Comparison of ENCODE assay signal across 1 cellular context in the genomic region with DNA sequence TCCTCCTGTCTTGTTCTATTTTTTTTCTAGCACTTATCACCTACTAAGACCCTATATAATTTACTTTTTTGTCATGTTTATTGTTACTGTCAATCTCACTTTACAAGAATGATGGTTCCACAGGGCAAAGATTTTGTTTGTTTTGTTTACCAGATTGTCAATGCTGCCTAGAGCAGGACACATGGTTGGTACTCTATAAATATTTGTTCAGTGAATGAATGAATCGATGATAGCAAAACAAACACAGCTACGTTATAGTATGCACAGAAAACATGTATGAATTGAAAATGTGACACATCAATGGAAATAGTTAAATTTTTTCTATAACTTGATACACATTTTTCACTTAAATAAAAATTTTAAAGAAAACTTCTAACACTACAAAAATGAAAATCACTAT.
TF ChIP-seq lines count a peak whose summit lies in the region.

No MANE protein-coding gene starts in this region.

TF ChIP-seq in HepG2, 621 proteins besides CTCF, POLR2A, EP300 and RAD21 (continued from another document and continues in another):
- TF ChIP-seq, protein P1, sequence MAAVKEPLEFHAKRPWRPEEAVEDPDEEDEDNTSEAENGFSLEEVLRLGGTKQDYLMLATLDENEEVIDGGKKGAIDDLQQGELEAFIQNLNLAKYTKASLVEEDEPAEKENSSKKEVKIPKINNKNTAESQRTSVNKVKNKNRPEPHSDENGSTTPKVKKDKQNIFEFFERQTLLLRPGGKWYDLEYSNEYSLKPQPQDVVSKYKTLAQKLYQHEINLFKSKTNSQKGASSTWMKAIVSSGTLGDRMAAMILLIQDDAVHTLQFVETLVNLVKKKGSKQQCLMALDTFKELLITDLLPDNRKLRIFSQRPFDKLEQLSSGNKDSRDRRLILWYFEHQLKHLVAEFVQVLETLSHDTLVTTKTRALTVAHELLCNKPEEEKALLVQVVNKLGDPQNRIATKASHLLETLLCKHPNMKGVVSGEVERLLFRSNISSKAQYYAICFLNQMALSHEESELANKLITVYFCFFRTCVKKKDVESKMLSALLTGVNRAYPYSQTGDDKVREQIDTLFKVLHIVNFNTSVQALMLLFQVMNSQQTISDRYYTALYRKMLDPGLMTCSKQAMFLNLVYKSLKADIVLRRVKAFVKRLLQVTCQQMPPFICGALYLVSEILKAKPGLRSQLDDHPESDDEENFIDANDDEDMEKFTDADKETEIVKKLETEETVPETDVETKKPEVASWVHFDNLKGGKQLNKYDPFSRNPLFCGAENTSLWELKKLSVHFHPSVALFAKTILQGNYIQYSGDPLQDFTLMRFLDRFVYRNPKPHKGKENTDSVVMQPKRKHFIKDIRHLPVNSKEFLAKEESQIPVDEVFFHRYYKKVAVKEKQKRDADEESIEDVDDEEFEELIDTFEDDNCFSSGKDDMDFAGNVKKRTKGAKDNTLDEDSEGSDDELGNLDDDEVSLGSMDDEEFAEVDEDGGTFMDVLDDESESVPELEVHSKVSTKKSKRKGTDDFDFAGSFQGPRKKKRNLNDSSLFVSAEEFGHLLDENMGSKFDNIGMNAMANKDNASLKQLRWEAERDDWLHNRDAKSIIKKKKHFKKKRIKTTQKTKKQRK (IDR thresholded peaks at IDR 0.05; ENCODE audit: low read length): no peak
- peak; percentile 69 for TF ChIP-seq RARA (CRISPR knock-in tag; IDR thresholded peaks at IDR 0.05)
- TF ChIP-seq ZNF83 (CRISPR knock-in tag; IDR thresholded peaks at IDR 0.05; ENCODE audit: borderline replicate concordance): no peak
- TF ChIP-seq, protein P2, sequence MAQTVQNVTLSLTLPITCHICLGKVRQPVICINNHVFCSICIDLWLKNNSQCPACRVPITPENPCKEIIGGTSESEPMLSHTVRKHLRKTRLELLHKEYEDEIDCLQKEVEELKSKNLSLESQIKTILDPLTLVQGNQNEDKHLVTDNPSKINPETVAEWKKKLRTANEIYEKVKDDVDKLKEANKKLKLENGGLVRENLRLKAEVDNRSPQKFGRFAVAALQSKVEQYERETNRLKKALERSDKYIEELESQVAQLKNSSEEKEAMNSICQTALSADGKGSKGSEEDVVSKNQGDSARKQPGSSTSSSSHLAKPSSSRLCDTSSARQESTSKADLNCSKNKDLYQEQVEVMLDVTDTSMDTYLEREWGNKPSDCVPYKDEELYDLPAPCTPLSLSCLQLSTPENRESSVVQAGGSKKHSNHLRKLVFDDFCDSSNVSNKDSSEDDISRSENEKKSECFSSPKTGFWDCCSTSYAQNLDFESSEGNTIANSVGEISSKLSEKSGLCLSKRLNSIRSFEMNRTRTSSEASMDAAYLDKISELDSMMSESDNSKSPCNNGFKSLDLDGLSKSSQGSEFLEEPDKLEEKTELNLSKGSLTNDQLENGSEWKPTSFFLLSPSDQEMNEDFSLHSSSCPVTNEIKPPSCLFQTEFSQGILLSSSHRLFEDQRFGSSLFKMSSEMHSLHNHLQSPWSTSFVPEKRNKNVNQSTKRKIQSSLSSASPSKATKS (CRISPR knock-in tag; IDR thresholded peaks at IDR 0.05): no peak
- 0 out of 2 replicates have a peak, but pooled peaks have one; percentile 47 for TF ChIP-seq ONECUT2 (CRISPR knock-in tag; IDR thresholded peaks at IDR 0.05)
- peak; percentile 4; the same call in 1 of the 2 replicates for TF ChIP-seq STAG1 (CRISPR knock-in tag; IDR thresholded peaks at IDR 0.05)
- TF ChIP-seq ZNF207 (IDR thresholded peaks at IDR 0.05; ENCODE audit: borderline replicate concordance): no peak
- TF ChIP-seq HNRNPH1 (optimal IDR thresholded peaks at IDR 0.05; ENCODE audit: low read depth, low read length): no peak
- TF ChIP-seq HNRNPLL (IDR thresholded peaks at IDR 0.05; ENCODE audit: low read depth, low read length, poor library complexity, severe bottlenecking): no peak
- TF ChIP-seq ZSCAN30 (CRISPR knock-in tag; IDR thresholded peaks at IDR 0.05): no peak
- TF ChIP-seq FUBP1 (CRISPR knock-in tag; IDR thresholded peaks at IDR 0.05; ENCODE audit: borderline replicate concordance): no peak
- no peak for TF ChIP-seq ZNF367 (CRISPR knock-in tag; IDR thresholded peaks at IDR 0.05; ENCODE audit: borderline replicate concordance)
- TF ChIP-seq HMG20A (CRISPR knock-in tag; IDR thresholded peaks at IDR 0.05; ENCODE audit: borderline replicate concordance): peak; percentile 90; the same call in 1 of the 2 replicates
- no peak for TF ChIP-seq YY1 (IDR thresholded peaks at IDR 0.05; ENCODE audit: insufficient read depth, insufficient replicate concordance, low read depth, low read length)
- no peak for TF ChIP-seq BHLHE40 (IDR thresholded peaks at IDR 0.05; ENCODE audit: low read length)
- TF ChIP-seq GATA4 (IDR thresholded peaks at IDR 0.05; ENCODE audit: borderline replicate concordance, low read depth): peak; percentile 25; the same call in 1 of the 2 replicates
- TF ChIP-seq AKAP8 (CRISPR knock-in tag; IDR thresholded peaks at IDR 0.05): no peak
- no peak for TF ChIP-seq SNAPC5 (CRISPR knock-in tag; IDR thresholded peaks at IDR 0.05; ENCODE audit: borderline replicate concordance)
- TF ChIP-seq DPF2 (CRISPR knock-in tag; IDR thresholded peaks at IDR 0.05; ENCODE audit: borderline replicate concordance, low read depth): no peak; the same call in 1 of the 2 replicates
- TF ChIP-seq HMG20B (CRISPR knock-in tag; conservative IDR thresholded peaks at IDR 0.05): no peak
- no peak for TF ChIP-seq ZNF547 (CRISPR knock-in tag; IDR thresholded peaks at IDR 0.05)
- TF ChIP-seq GATAD2A (CRISPR knock-in tag; IDR thresholded peaks at IDR 0.05): peak; percentile 91
- no peak for TF ChIP-seq SOX6 (IDR thresholded peaks at IDR 0.05)
- peak; percentile 69 for TF ChIP-seq SOX6 (CRISPR knock-in tag; IDR thresholded peaks at IDR 0.05)
- peak; percentile 75; the same call in 1 of the 2 replicates for TF ChIP-seq SOX5 (CRISPR knock-in tag; IDR thresholded peaks at IDR 0.05; ENCODE audit: borderline replicate concordance)
- no peak for TF ChIP-seq HOXA7 (CRISPR knock-in tag; IDR thresholded peaks at IDR 0.05)
- TF ChIP-seq MIXL1 (CRISPR knock-in tag; IDR thresholded peaks at IDR 0.05): 0 out of 2 replicates have a peak, but pooled peaks have one; percentile 42
- TF ChIP-seq SKIL (CRISPR knock-in tag; IDR thresholded peaks at IDR 0.05; ENCODE audit: borderline replicate concordance): no peak
- no peak for TF ChIP-seq FOXC1 (CRISPR knock-in tag; IDR thresholded peaks at IDR 0.05; ENCODE audit: borderline replicate concordance)
- peak; percentile 51; the same call in 1 of the 2 replicates for TF ChIP-seq ZNF652 (CRISPR knock-in tag; IDR thresholded peaks at IDR 0.05; ENCODE audit: borderline replicate concordance, low read depth)
- no peak for TF ChIP-seq KDM3A (CRISPR knock-in tag; IDR thresholded peaks at IDR 0.05; ENCODE audit: low read depth)
- no peak for TF ChIP-seq ISX (CRISPR knock-in tag; conservative IDR thresholded peaks at IDR 0.05)
- no peak for TF ChIP-seq NFE2L1 (CRISPR knock-in tag; IDR thresholded peaks at IDR 0.05; ENCODE audit: borderline replicate concordance)
- no peak for TF ChIP-seq MBNL3 (CRISPR knock-in tag; conservative IDR thresholded peaks at IDR 0.05)
- no peak for TF ChIP-seq ZFX (CRISPR knock-in tag; IDR thresholded peaks at IDR 0.05; ENCODE audit: low read depth)
- TF ChIP-seq, protein P3, sequence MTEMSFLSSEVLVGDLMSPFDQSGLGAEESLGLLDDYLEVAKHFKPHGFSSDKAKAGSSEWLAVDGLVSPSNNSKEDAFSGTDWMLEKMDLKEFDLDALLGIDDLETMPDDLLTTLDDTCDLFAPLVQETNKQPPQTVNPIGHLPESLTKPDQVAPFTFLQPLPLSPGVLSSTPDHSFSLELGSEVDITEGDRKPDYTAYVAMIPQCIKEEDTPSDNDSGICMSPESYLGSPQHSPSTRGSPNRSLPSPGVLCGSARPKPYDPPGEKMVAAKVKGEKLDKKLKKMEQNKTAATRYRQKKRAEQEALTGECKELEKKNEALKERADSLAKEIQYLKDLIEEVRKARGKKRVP (CRISPR knock-in tag; IDR thresholded peaks at IDR 0.05): 0 out of 4 replicates have a peak, but pooled peaks of 1 of the 2 experiments have one; percentile 7
- TF ChIP-seq, protein P4, sequence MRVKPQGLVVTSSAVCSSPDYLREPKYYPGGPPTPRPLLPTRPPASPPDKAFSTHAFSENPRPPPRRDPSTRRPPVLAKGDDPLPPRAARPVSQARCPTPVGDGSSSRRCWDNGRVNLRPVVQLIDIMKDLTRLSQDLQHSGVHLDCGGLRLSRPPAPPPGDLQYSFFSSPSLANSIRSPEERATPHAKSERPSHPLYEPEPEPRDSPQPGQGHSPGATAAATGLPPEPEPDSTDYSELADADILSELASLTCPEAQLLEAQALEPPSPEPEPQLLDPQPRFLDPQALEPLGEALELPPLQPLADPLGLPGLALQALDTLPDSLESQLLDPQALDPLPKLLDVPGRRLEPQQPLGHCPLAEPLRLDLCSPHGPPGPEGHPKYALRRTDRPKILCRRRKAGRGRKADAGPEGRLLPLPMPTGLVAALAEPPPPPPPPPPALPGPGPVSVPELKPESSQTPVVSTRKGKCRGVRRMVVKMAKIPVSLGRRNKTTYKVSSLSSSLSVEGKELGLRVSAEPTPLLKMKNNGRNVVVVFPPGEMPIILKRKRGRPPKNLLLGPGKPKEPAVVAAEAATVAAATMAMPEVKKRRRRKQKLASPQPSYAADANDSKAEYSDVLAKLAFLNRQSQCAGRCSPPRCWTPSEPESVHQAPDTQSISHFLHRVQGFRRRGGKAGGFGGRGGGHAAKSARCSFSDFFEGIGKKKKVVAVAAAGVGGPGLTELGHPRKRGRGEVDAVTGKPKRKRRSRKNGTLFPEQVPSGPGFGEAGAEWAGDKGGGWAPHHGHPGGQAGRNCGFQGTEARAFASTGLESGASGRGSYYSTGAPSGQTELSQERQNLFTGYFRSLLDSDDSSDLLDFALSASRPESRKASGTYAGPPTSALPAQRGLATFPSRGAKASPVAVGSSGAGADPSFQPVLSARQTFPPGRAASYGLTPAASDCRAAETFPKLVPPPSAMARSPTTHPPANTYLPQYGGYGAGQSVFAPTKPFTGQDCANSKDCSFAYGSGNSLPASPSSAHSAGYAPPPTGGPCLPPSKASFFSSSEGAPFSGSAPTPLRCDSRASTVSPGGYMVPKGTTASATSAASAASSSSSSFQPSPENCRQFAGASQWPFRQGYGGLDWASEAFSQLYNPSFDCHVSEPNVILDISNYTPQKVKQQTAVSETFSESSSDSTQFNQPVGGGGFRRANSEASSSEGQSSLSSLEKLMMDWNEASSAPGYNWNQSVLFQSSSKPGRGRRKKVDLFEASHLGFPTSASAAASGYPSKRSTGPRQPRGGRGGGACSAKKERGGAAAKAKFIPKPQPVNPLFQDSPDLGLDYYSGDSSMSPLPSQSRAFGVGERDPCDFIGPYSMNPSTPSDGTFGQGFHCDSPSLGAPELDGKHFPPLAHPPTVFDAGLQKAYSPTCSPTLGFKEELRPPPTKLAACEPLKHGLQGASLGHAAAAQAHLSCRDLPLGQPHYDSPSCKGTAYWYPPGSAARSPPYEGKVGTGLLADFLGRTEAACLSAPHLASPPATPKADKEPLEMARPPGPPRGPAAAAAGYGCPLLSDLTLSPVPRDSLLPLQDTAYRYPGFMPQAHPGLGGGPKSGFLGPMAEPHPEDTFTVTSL (CRISPR knock-in tag; IDR thresholded peaks at IDR 0.05; ENCODE audit: borderline replicate concordance): peak; percentile 93; the same call in 1 of the 2 replicates
- TF ChIP-seq SNAI1 (CRISPR knock-in tag; IDR thresholded peaks at IDR 0.05; ENCODE audit: borderline replicate concordance): no peak
- TF ChIP-seq ZGPAT (CRISPR knock-in tag; IDR thresholded peaks at IDR 0.05): peak; percentile 48; the same call in 1 of the 2 replicates
- no peak for TF ChIP-seq IKZF4 (CRISPR knock-in tag; IDR thresholded peaks at IDR 0.05; ENCODE audit: borderline replicate concordance, low read depth, not compliant biosample characterization)
- TF ChIP-seq PPARG (CRISPR knock-in tag; conservative IDR thresholded peaks at IDR 0.05): peak; percentile 54
- TF ChIP-seq ELF4 (CRISPR knock-in tag; IDR thresholded peaks at IDR 0.05; ENCODE audit: borderline replicate concordance): no peak
- TF ChIP-seq FOXP1 (IDR thresholded peaks at IDR 0.05): peak; percentile 71
- TF ChIP-seq FOXP1 (CRISPR knock-in tag; IDR thresholded peaks at IDR 0.05): peak; percentile 95
- TF ChIP-seq ZNF562 (CRISPR knock-in tag; IDR thresholded peaks at IDR 0.05; ENCODE audit: borderline replicate concordance): no peak
- TF ChIP-seq AGO2 (optimal IDR thresholded peaks at IDR 0.05; ENCODE audit: low read depth, low read length): no peak
